18 cellular contexts compared by ENCODE assay signal in genomic region chr7:155362380-155363145, GRCh38.
DNase-seq lines count a peak whose midpoint lies in the region; ATAC-seq and TF ChIP-seq lines count a peak whose summit lies in the region.
"Had no signal": no experiment of that assay in that cellular context is flagged by ENCODE, and none has a peak within 500 bp of the region (broad histone marks: within the 10 kb centered on the region; RNA-seq: fewer than 3 reads in every experiment).

No MANE protein-coding gene starts in this region.

- no peak for TF ChIP-seq CTCF in natural killer cell (IDR thresholded peaks at IDR 0.05)
- no peak for TF ChIP-seq CTCF in MM.1S (IDR thresholded peaks at IDR 0.05; ENCODE audit: low read length)
- no peak for TF ChIP-seq CTCF in glutamatergic neuron (IDR thresholded peaks at IDR 0.05; ENCODE audit: partially characterized antibody, unreplicated experiment)

- intact Hi-C loops in natural killer cell (cut with micrococcal nuclease) (no loop called here), aorta (cut with DNase I) (no loop called here)

- H3K79me2 ChIP-seq in MM.1S (ENCODE audit: low read length): no peaks in the 10 kb centered on the region

- H3K4me3 Mint-ChIP-seq in natural killer cell treated with Interleukin-12 subunit alpha and Interleukin-12 subunit beta and Interleukin-15 and Interleukin-18, amount 100 ng/mL, for 72 hours: no peak overlapping the region
- H3K4me3 Mint-ChIP-seq in natural killer cell: no peak overlapping the region
- H3K4me3 Mint-ChIP-seq in glutamatergic neuron (ENCODE audit: unreplicated experiment): no peak overlapping the region
- H3K4me3 Mint-ChIP-seq: GM23338 had no signal

- H3K4me2 ChIP-seq in MM.1S (ENCODE audit: low read depth, low read length): no peak overlapping the region
- H3K4me2 ChIP-seq: GM23338 had no signal

- peaks cover 0 to 3% of the 10 kb centered on the region in 2 donors for H3K4me1 Mint-ChIP-seq in natural killer cell treated with Interleukin-12 subunit alpha and Interleukin-12 subunit beta and Interleukin-15 and Interleukin-18, amount 100 ng/mL, for 72 hours (ENCODE audit: low read depth in 2 of 2)
- H3K4me1 Mint-ChIP-seq in natural killer cell (no peaks in the 10 kb centered on the region), glutamatergic neuron (ENCODE audit: low read depth, unreplicated experiment) (peaks cover 18% of the 10 kb centered on the region)

- no peaks in the 10 kb centered on the region for H3K9me2 ChIP-seq in MM.1S (replicated peaks; ENCODE audit: insufficient read depth, low read length)

- H3K4me3 ChIP-seq in MM.1S (ENCODE audit: low read length): no peak overlapping the region
- no peak overlapping the region for H3K4me3 ChIP-seq in aorta (ENCODE audit: low read length in 2 of 2)
- H3K4me3 ChIP-seq: GM23338, MG63, SJSA1 had no signal

- no peak overlapping the region for H2AFZ ChIP-seq in MM.1S (ENCODE audit: low read length)
- H2AFZ ChIP-seq: GM23338 had no signal

- H3K9me3 ChIP-seq in MM.1S (replicated peaks; ENCODE audit: insufficient read depth, low read length): no peaks in the 10 kb centered on the region
- no peaks in the 10 kb centered on the region for H3K9me3 ChIP-seq in aorta (ENCODE audit: control insufficient read depth, low read length)
- H3K9me3 ChIP-seq: MG63, SJSA1 had no signal

- H3K27ac ChIP-seq in MM.1S (ENCODE audit: low read length): no peak overlapping the region
- H3K27ac ChIP-seq in aorta (ENCODE audit: low read depth in 1 of 2, low read length in 2 of 2): no peak overlapping the region
- H3K27ac ChIP-seq: SJSA1 had no signal

- no peaks in the 10 kb centered on the region for H3K36me3 Mint-ChIP-seq in natural killer cell treated with Interleukin-12 subunit alpha and Interleukin-12 subunit beta and Interleukin-15 and Interleukin-18, amount 100 ng/mL, for 72 hours
- no peaks in the 10 kb centered on the region for H3K36me3 Mint-ChIP-seq in natural killer cell
- no peaks in the 10 kb centered on the region for H3K36me3 Mint-ChIP-seq in glutamatergic neuron (ENCODE audit: unreplicated experiment)

- no peaks in the 10 kb centered on the region for H4K20me1 ChIP-seq in MM.1S (ENCODE audit: insufficient read depth, low read length)

- H3K36me3 ChIP-seq in MM.1S (replicated peaks; ENCODE audit: insufficient read depth, low read length): no peaks in the 10 kb centered on the region
- H3K36me3 ChIP-seq in aorta (ENCODE audit: control insufficient read depth in 1 of 2, insufficient read depth in 2 of 2, low read length in 1 of 2): no peaks in the 10 kb centered on the region
- H3K36me3 ChIP-seq: MG63, SJSA1 had no signal

- peaks cover 17 to 18% of the 10 kb centered on the region in 2 donors for H3K27me3 Mint-ChIP-seq in natural killer cell treated with Interleukin-12 subunit alpha and Interleukin-12 subunit beta and Interleukin-15 and Interleukin-18, amount 100 ng/mL, for 72 hours
- H3K27me3 Mint-ChIP-seq in natural killer cell (ENCODE audit: low read depth in 2 of 2) (peaks cover 9 to 31% of the 10 kb centered on the region in 2 donors), glutamatergic neuron (ENCODE audit: unreplicated experiment) (peaks cover 4% of the 10 kb centered on the region)

- no peak overlapping the region for H3K27ac Mint-ChIP-seq in natural killer cell treated with Interleukin-12 subunit alpha and Interleukin-12 subunit beta and Interleukin-15 and Interleukin-18, amount 100 ng/mL, for 72 hours
- H3K27ac Mint-ChIP-seq in natural killer cell (no peak overlapping the region), glutamatergic neuron (ENCODE audit: unreplicated experiment) (no peak overlapping the region)
- H3K27ac Mint-ChIP-seq: GM23338 had no signal

- H3F3A ChIP-seq in MM.1S (ENCODE audit: insufficient read depth, low read length): no peaks in the 10 kb centered on the region

- DNase-seq in natural killer cell treated with Interleukin-12 subunit alpha and Interleukin-12 subunit beta and Interleukin-15 and Interleukin-18, amount 100 ng/mL, for 72 hours (ENCODE audit: low spot score): peak; percentile 41
- DNase-seq in natural killer cell (no peak), MM.1S (peak; percentile 2), glutamatergic neuron (peak; percentile 3), aorta (peak; percentile 20 to 37), SW 1271 (lab: John Stamatoyannopoulos, UW) (no peak)
- DNase-seq in stimulated activated naive CD8-positive, alpha-beta T cell treated with anti-CD3 and anti-CD28 coated beads, Interleukin-15, Interleukin-2, amounts not matched to agents 100 U/mL and 50 U/mL, for 24 hours: no peak
- DNase-seq: DMS 273 treated with DMSO at 0.1 percent for 48 hours, GF-D8, KG1, MG63, NCI-H1105 treated with DMSO at 0.1 percent for 48 hours, NCI-H2029, NCI-H748 treated with DMSO at 0.1 percent for 48 hours, RPMI8226 had no signal

- no peaks in the 10 kb centered on the region for H3K4me1 ChIP-seq in MM.1S (ENCODE audit: low read length)
- no peaks in the 10 kb centered on the region for H3K4me1 ChIP-seq in aorta (ENCODE audit: control insufficient read depth in 1 of 2, insufficient read depth in 2 of 2, low read length in 2 of 2)
- H3K4me1 ChIP-seq: SJSA1 had no signal

- H3K9ac ChIP-seq in MM.1S (ENCODE audit: low read length): no peak overlapping the region

- H3K9me3 Mint-ChIP-seq in natural killer cell treated with Interleukin-12 subunit alpha and Interleukin-12 subunit beta and Interleukin-15 and Interleukin-18, amount 100 ng/mL, for 72 hours: no peaks in the 10 kb centered on the region
- H3K9me3 Mint-ChIP-seq in natural killer cell (no peaks in the 10 kb centered on the region), glutamatergic neuron (ENCODE audit: unreplicated experiment) (no peaks in the 10 kb centered on the region)

- 78 to 82% methylated on average over 11 of the region's 11 CpGs for WGBS in aorta, 2 donors

- no peak for ATAC-seq in natural killer cell treated with Interleukin-12 subunit alpha and Interleukin-12 subunit beta and Interleukin-15 and Interleukin-18, amount 100 ng/mL, for 72 hours
- ATAC-seq in natural killer cell (no peak), aorta (ENCODE audit: low FRiP score) (no peak), HG02610 (IDR thresholded peaks at IDR 0.05; ENCODE audit: unreplicated experiment) (no peak)
- ATAC-seq in stimulated activated naive CD8-positive, alpha-beta T cell treated with anti-CD3 and anti-CD28 coated beads, Interleukin-15, Interleukin-2, amounts not matched to agents 100 U/mL and 50 U/mL, for 24 hours: no peak
- ATAC-seq: GM23338 had no signal

- peaks cover 67% of the 10 kb centered on the region for H3K27me3 ChIP-seq in MM.1S (replicated peaks; ENCODE audit: insufficient read depth, low read length)
- H3K27me3 ChIP-seq in aorta (ENCODE audit: control insufficient read depth in 1 of 2, insufficient read depth in 2 of 2, low read length in 1 of 2): no peaks in the 10 kb centered on the region
- H3K27me3 ChIP-seq: MG63 had no signal

Comparison
In these comparisons a context has a peak if more than half of its experiments do, and no peak if none do; other contexts are left out.
1. DNase-seq: peak in natural killer cell treated with Interleukin-12 subunit alpha and Interleukin-12 subunit beta and Interleukin-15 and Interleukin-18, amount 100 ng/mL, for 72 hours (single experiment), MM.1S (single experiment), glutamatergic neuron (single experiment) and aorta (2 of 2); none in natural killer cell (single experiment), stimulated activated naive CD8-positive, alpha-beta T cell treated with anti-CD3 and anti-CD28 coated beads, Interleukin-15, Interleukin-2, amounts not matched to agents 100 U/mL and 50 U/mL, for 24 hours (single experiment) and SW 1271 (0 of 2).